Comparison of ENCODE assay signal across 9 cellular contexts in the genomic region with DNA sequence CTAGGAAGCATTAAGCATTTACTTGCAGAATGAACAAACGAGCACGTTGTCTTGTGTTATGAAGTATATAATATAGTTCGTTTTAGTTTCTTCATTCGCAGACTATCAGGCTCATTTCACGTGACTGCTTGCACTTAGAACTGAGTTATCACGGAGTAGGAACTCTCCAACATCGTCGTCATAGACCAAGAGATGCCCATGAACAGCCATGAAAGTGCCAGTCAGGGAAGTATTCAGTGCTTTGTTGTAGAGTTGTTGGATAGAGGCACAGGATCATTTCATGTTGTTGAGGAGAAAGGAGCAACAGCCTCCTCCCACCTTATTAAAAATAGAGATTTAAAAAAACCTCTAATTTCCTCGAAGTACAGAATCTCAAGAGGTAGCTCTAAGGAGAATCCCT. TPM values are rescaled to one million over a fixed set of nuclear protein-coding genes. Genes with fewer than 3 reads are reported as not detected.
DNase-seq lines count a peak whose midpoint lies in the region; ATAC-seq lines count a peak whose summit lies in the region.
"Had no signal": no experiment of that assay in that cellular context is flagged by ENCODE, and none has a peak within 500 bp of the region (broad histone marks: within the 10 kb centered on the region; RNA-seq: fewer than 3 reads in every experiment).

No MANE protein-coding gene starts in this region.

- peak overlapping the region in 1 of 2 donors; percentile 7 for H3K27ac Mint-ChIP-seq in T-cell
- H3K27ac Mint-ChIP-seq in stimulated activated naive CD8-positive, alpha-beta T cell treated with anti-CD3 and anti-CD28 coated beads, Interleukin-15, amount 100 ng/mL, for 72 hours, result peak overlapping the region; percentile 94

- CTCF ChIA-PET in T-cell (lab: Charles Lee), result interaction anchor here (0.5 to 1.1 kb wide), 3 partner anchors 70 to 203 kb away, joined by 5 to 6 read pairs (median 5); no protein-coding TSS in a partner anchor

- H3K4me1 Mint-ChIP-seq in T-cell, result peaks cover 7 to 16% (median 13%) of the 10 kb centered on the region in 3 donors
- H3K4me1 Mint-ChIP-seq in stimulated activated naive CD8-positive, alpha-beta T cell treated with anti-CD3 and anti-CD28 coated beads, Interleukin-15, amount 100 ng/mL, for 72 hours, result peaks cover 11% of the 10 kb centered on the region

- H3K27me3 Mint-ChIP-seq in T-cell, result peaks cover 24 to 28% of the 10 kb centered on the region in 2 donors
- peaks cover 14% of the 10 kb centered on the region for H3K27me3 Mint-ChIP-seq in stimulated activated naive CD8-positive, alpha-beta T cell treated with anti-CD3 and anti-CD28 coated beads, Interleukin-15, amount 100 ng/mL, for 72 hours

- H3K9me3 Mint-ChIP-seq in T-cell, result no peaks in the 10 kb centered on the region
- no peaks in the 10 kb centered on the region for H3K9me3 Mint-ChIP-seq in stimulated activated naive CD8-positive, alpha-beta T cell treated with anti-CD3 and anti-CD28 coated beads, Interleukin-15, amount 100 ng/mL, for 72 hours

- H3K4me3 Mint-ChIP-seq in T-cell, result peak overlapping the region; percentile 85 to 95 (median 89)
- peak overlapping the region; percentile 95 to 97 for H3K4me3 Mint-ChIP-seq in stimulated activated naive CD8-positive, alpha-beta T cell treated with anti-CD3 and anti-CD28 coated beads, Interleukin-15, amount 100 ng/mL, for 72 hours

- no peaks in the 10 kb centered on the region for H3K36me3 Mint-ChIP-seq in T-cell

- POLR2A ChIA-PET in T-cell (lab: Charles Lee), result interaction anchor here in 1 of 2 donors (0.6 kb wide), 1 partner anchor 195 kb away, joined by 3 read pairs; no protein-coding TSS in a partner anchor

- no peak for ATAC-seq in T-cell (replicated peaks in 1 of 4)
- no peak for ATAC-seq in stimulated activated naive CD8-positive, alpha-beta T cell treated with anti-CD3 and anti-CD28 coated beads, Interleukin-15, amount 100 ng/mL, for 72 hours

- DNase-seq in SIG-M5 treated with dmso at 0.1 percent for 504 hours (lab: John Stamatoyannopoulos, UW; ENCODE audit: unreplicated experiment), result peak; percentile 32
- no peak for DNase-seq in SIG-M5 (lab: John Stamatoyannopoulos, UW)
- DNase-seq in T-cell, result no peak
- peak; percentile 47 for DNase-seq in globus pallidus (ENCODE audit: low spot score)
- DNase-seq in stimulated activated naive CD8-positive, alpha-beta T cell treated with anti-CD3 and anti-CD28 coated beads, Interleukin-15, amount 100 ng/mL, for 72 hours, result no peak
- no peak for DNase-seq in NCI-H146 treated with DMSO at 0.1 percent for 48 hours (lab: John Stamatoyannopoulos, UW; ENCODE audit: unreplicated experiment)
- no peak for DNase-seq in EL
- no peak for DNase-seq in NCI-H226
- DNase-seq: DND-41 had no signal

RNA-seq across cellular contexts. Expression of gene IL17D, which starts 1.0 kb away (rescaled TPM):
- under 1 TPM in 3 of 5 donors, not detected in 2; 0.13 to 0.20 (median 0.16) TPM for total RNA-seq in T-cell

Comparison
In these comparisons a context has a peak if more than half of its experiments do, and no peak if none do; other contexts are left out.
1. DNase-seq: peak in SIG-M5 treated with dmso at 0.1 percent for 504 hours (single experiment) and globus pallidus (single experiment); none in SIG-M5 (single experiment), T-cell (0 of 34), stimulated activated naive CD8-positive, alpha-beta T cell treated with anti-CD3 and anti-CD28 coated beads, Interleukin-15, amount 100 ng/mL, for 72 hours (0 of 2), NCI-H146 treated with DMSO at 0.1 percent for 48 hours (single experiment), EL (single experiment) and NCI-H226 (single experiment).